1 cellular context compared by ENCODE assay signal in genomic region chr19:19817357-19817756, GRCh38.
TF ChIP-seq lines count a peak whose summit lies in the region.

No MANE protein-coding gene starts in this region.

TF ChIP-seq in HepG2, 621 proteins besides CTCF, POLR2A, EP300 and RAD21 (continued from another document):
- no peak for TF ChIP-seq BCL3 (CRISPR knock-in tag; IDR thresholded peaks at IDR 0.05)
- no peak for TF ChIP-seq TFDP2 (CRISPR knock-in tag; IDR thresholded peaks at IDR 0.05)
- no peak for TF ChIP-seq FLYWCH1 (CRISPR knock-in tag; IDR thresholded peaks at IDR 0.05)
- no peak for TF ChIP-seq RBFOX2 (IDR thresholded peaks at IDR 0.05; ENCODE audit: low read depth, low read length)
- TF ChIP-seq CBX5 (CRISPR knock-in tag; IDR thresholded peaks at IDR 0.05; ENCODE audit: borderline replicate concordance): no peak
- no peak for TF ChIP-seq THAP11 (CRISPR knock-in tag; IDR thresholded peaks at IDR 0.05)
- TF ChIP-seq, protein P1, sequence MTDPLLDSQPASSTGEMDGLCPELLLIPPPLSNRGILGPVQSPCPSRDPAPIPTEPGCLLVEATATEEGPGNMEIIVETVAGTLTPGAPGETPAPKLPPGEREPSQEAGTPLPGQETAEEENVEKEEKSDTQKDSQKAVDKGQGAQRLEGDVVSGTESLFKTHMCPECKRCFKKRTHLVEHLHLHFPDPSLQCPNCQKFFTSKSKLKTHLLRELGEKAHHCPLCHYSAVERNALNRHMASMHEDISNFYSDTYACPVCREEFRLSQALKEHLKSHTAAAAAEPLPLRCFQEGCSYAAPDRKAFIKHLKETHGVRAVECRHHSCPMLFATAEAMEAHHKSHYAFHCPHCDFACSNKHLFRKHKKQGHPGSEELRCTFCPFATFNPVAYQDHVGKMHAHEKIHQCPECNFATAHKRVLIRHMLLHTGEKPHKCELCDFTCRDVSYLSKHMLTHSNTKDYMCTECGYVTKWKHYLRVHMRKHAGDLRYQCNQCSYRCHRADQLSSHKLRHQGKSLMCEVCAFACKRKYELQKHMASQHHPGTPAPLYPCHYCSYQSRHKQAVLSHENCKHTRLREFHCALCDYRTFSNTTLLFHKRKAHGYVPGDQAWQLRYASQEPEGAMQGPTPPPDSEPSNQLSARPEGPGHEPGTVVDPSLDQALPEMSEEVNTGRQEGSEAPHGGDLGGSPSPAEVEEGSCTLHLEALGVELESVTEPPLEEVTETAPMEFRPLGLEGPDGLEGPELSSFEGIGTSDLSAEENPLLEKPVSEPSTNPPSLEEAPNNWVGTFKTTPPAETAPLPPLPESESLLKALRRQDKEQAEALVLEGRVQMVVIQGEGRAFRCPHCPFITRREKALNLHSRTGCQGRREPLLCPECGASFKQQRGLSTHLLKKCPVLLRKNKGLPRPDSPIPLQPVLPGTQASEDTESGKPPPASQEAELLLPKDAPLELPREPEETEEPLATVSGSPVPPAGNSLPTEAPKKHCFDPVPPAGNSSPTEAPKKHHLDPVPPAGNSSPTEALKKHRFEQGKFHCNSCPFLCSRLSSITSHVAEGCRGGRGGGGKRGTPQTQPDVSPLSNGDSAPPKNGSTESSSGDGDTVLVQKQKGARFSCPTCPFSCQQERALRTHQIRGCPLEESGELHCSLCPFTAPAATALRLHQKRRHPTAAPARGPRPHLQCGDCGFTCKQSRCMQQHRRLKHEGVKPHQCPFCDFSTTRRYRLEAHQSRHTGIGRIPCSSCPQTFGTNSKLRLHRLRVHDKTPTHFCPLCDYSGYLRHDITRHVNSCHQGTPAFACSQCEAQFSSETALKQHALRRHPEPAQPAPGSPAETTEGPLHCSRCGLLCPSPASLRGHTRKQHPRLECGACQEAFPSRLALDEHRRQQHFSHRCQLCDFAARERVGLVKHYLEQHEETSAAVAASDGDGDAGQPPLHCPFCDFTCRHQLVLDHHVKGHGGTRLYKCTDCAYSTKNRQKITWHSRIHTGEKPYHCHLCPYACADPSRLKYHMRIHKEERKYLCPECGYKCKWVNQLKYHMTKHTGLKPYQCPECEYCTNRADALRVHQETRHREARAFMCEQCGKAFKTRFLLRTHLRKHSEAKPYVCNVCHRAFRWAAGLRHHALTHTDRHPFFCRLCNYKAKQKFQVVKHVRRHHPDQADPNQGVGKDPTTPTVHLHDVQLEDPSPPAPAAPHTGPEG (CRISPR knock-in tag; IDR thresholded peaks at IDR 0.05): no peak
- no peak for TF ChIP-seq MEF2D (CRISPR knock-in tag; IDR thresholded peaks at IDR 0.05)
- no peak for TF ChIP-seq TBX3 (IDR thresholded peaks at IDR 0.05; ENCODE audit: borderline replicate concordance)
- no peak for TF ChIP-seq ZBTB4 (CRISPR knock-in tag; IDR thresholded peaks at IDR 0.05; ENCODE audit: borderline replicate concordance)
- no peak for TF ChIP-seq RFX3 (CRISPR knock-in tag; IDR thresholded peaks at IDR 0.05)
- TF ChIP-seq, protein P2, sequence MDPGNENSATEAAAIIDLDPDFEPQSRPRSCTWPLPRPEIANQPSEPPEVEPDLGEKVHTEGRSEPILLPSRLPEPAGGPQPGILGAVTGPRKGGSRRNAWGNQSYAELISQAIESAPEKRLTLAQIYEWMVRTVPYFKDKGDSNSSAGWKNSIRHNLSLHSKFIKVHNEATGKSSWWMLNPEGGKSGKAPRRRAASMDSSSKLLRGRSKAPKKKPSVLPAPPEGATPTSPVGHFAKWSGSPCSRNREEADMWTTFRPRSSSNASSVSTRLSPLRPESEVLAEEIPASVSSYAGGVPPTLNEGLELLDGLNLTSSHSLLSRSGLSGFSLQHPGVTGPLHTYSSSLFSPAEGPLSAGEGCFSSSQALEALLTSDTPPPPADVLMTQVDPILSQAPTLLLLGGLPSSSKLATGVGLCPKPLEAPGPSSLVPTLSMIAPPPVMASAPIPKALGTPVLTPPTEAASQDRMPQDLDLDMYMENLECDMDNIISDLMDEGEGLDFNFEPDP (CRISPR knock-in tag; conservative IDR thresholded peaks at IDR 0.05): no peak
- TF ChIP-seq ZNF496 (CRISPR knock-in tag; IDR thresholded peaks at IDR 0.05; ENCODE audit: insufficient replicate concordance): no peak
- TF ChIP-seq SALL1 (CRISPR knock-in tag; IDR thresholded peaks at IDR 0.05): no peak
- TF ChIP-seq ZNF224 (CRISPR knock-in tag; IDR thresholded peaks at IDR 0.05): no peak
- TF ChIP-seq ZNF709 (CRISPR knock-in tag; IDR thresholded peaks at IDR 0.05): no peak
- TF ChIP-seq SMARCE1 (IDR thresholded peaks at IDR 0.05; ENCODE audit: borderline replicate concordance): no peak
